Comparison of ENCODE assay signal across 11 cellular contexts in genomic region chr6:122758927-122759334, GRCh38. TPM values are rescaled to one million over a fixed set of nuclear protein-coding genes. Genes with fewer than 3 reads are reported as not detected.
DNase-seq lines count a peak whose midpoint lies in the region; ATAC-seq and TF ChIP-seq lines count a peak whose summit lies in the region.
"Had no signal": no experiment of that assay in that cellular context is flagged by ENCODE, and none has a peak within 500 bp of the region (broad histone marks: within the 10 kb centered on the region; RNA-seq: fewer than 3 reads in every experiment).

No MANE protein-coding gene starts in this region.

- no peaks in the 10 kb centered on the region for H3K36me3 Mint-ChIP-seq in activated naive CD4-positive, alpha-beta T cell treated with anti-CD3 and anti-CD28 coated beads, Interleukin-2, amount 50 U/mL, for 72 hours
- H3K36me3 Mint-ChIP-seq in Calu3 (ENCODE audit: insufficient read depth, unreplicated experiment) = no peaks in the 10 kb centered on the region

- no peaks in the 10 kb centered on the region for H3K27me3 Mint-ChIP-seq in Calu3 (ENCODE audit: unreplicated experiment)

- peaks cover 5 to 15% of the 10 kb centered on the region in 2 donors for H3K9me3 Mint-ChIP-seq in activated naive CD4-positive, alpha-beta T cell treated with anti-CD3 and anti-CD28 coated beads, Interleukin-2, amount 50 U/mL, for 72 hours
- H3K9me3 Mint-ChIP-seq in Calu3 (ENCODE audit: low read depth, unreplicated experiment) = peaks cover 3% of the 10 kb centered on the region

- no peaks in the 10 kb centered on the region for H3K4me1 Mint-ChIP-seq in Calu3 (ENCODE audit: low read depth, unreplicated experiment)

- DNase-seq in activated naive CD4-positive, alpha-beta T cell treated with anti-CD3 and anti-CD28 coated beads, Interleukin-2, amount 50 U/mL, for 72 hours (ENCODE audit: low spot score in 2 of 2) = no peak
- DNase-seq in activated naive CD4-positive, alpha-beta T cell treated with anti-CD3 and anti-CD28 coated beads, Interleukin-2, amount 50 U/mL, for 16 hours = no peak
- DNase-seq in stimulated activated naive CD8-positive, alpha-beta T cell treated with anti-CD3 and anti-CD28 coated beads, Interleukin-15, Interleukin-2, amounts not matched to agents 100 U/mL and 50 U/mL, for 24 hours = no peak
- no peak for DNase-seq in NCI-H510A treated with DMSO at 0.1 percent for 48 hours (lab: John Stamatoyannopoulos, UW)
- DNase-seq in Calu3 = no peak
- DNase-seq in dermis blood vessel endothelial cell = no peak
- DNase-seq: central memory CD4-positive, alpha-beta T cell; NCI-H2081; SHP77 had no signal

- no peak overlapping the region for H3K4me3 Mint-ChIP-seq in Calu3 (ENCODE audit: low read depth, unreplicated experiment)

- ATAC-seq in activated naive CD4-positive, alpha-beta T cell treated with anti-CD3 and anti-CD28 coated beads, Interleukin-2, amount 50 U/mL, for 72 hours = peak; percentile 49 to 87
- ATAC-seq in HG02678 (IDR thresholded peaks at IDR 0.05; ENCODE audit: unreplicated experiment) (peak; percentile 100), HG03469 (IDR thresholded peaks at IDR 0.05; ENCODE audit: unreplicated experiment) (peak; percentile 99)
- ATAC-seq in stimulated activated naive CD8-positive, alpha-beta T cell treated with anti-CD3 and anti-CD28 coated beads, Interleukin-15, Interleukin-2, amounts not matched to agents 100 U/mL and 50 U/mL, for 24 hours = peak; percentile 91

- no peak for TF ChIP-seq CTCF in Calu3 (IDR thresholded peaks at IDR 0.05; ENCODE audit: unreplicated experiment)

- no TSS peak for BruUV-seq in Calu3 (replicated peaks; lab: Mats Ljungman, UMichigan)

- H3K27ac Mint-ChIP-seq in activated naive CD4-positive, alpha-beta T cell treated with anti-CD3 and anti-CD28 coated beads, Interleukin-2, amount 50 U/mL, for 72 hours = no peak overlapping the region
- no peak overlapping the region for H3K27ac Mint-ChIP-seq in Calu3 (ENCODE audit: unreplicated experiment)

- intact Hi-C loops in Calu3 (cut with micrococcal nuclease; ENCODE audit: unreplicated experiment) = no loop called here

- CTCF ChIA-PET in Calu3 (lab: Charles Lee) = no interaction called here

RNA-seq across cellular contexts. Expression of gene FABP7, which starts 20.6 kb away (rescaled TPM):
- total RNA-seq in activated naive CD4-positive, alpha-beta T cell treated with anti-CD3 and anti-CD28 coated beads, Interleukin-2, amount 50 U/mL, for 72 hours = not detected
- total RNA-seq in Calu3 (2022) (not detected in 2 replicates), dermis blood vessel endothelial cell (not detected in 2 replicates)

RNA-seq across cellular contexts. Expression of gene SMPDL3A, which starts 30.1 kb away (rescaled TPM):
- 1 to 10 TPM in 1 of 2 donors, not detected in 1; 1.4 TPM for total RNA-seq in activated naive CD4-positive, alpha-beta T cell treated with anti-CD3 and anti-CD28 coated beads, Interleukin-2, amount 50 U/mL, for 72 hours
- 1.6 and 1.8 TPM in 2 replicates for total RNA-seq in Calu3 (2022)
- total RNA-seq in dermis blood vessel endothelial cell = 4.8 and 6.3 TPM in 2 replicates
